Comparison of ENCODE assay signal across 28 cellular contexts in the genomic region with DNA sequence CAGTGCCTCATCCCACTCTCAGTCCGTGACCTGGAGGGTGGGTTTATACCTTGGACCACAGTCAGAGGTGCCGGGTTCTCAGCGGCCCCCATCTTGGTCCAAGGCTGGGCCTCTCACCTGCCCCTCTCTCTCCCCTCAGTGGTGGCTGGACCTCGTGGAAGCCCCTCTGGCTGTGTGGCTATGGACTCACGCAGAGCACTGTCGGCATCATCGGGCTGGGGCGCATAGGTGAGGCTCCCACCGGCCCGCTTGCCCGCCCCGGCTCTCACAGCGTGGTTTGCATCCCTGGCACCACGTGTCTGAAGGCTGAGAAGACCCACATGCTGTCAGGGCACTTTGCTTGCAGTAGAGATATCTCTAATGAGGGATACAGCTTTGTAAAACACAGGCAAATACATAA.
"Had no signal": no experiment of that assay in that cellular context is flagged by ENCODE, and none has a peak within 500 bp of the region (broad histone marks: within the 10 kb centered on the region; RNA-seq: fewer than 3 reads in every experiment).

No MANE protein-coding gene starts in this region.

- ATAC-seq: heart right ventricle; left cardiac atrium; left lung; mucosa of descending colon; natural killer cell treated with Interleukin-12 subunit alpha and Interleukin-12 subunit beta and Interleukin-15 and Interleukin-18, amount 100 ng/mL, for 72 hours; sciatic nerve; stimulated activated memory B cell treated with anti-CD40 and anti-IgM and Interleukin-4, amounts not matched to agents 10 μg/mL and 1 μg/mL and 100 μg/mL, for 72 hours; stimulated activated naive CD8-positive, alpha-beta T cell treated with anti-CD3 and anti-CD28 coated beads, Interleukin-15, Interleukin-2, amounts not matched to agents 100 U/mL and 50 U/mL, for 24 hours had no signal

- H3K4me3 ChIP-seq: coronary artery, esophagus squamous epithelium, heart right ventricle, left lung, mucosa of descending colon, ovary, testis, tibial artery had no signal

- H3K27ac Mint-ChIP-seq: mesothelial cell of epicardium; natural killer cell treated with Interleukin-12 subunit alpha and Interleukin-12 subunit beta and Interleukin-15 and Interleukin-18, amount 100 ng/mL, for 72 hours; stimulated activated memory B cell treated with anti-CD40 and anti-IgM and Interleukin-4, amounts not matched to agents 10 μg/mL and 1 μg/mL and 100 μg/mL, for 72 hours; type B pancreatic cell had no signal

- FAIRE-seq: islet of Langerhans had no signal

- H3K4me3 Mint-ChIP-seq: mesothelial cell of epicardium; naive B cell; natural killer cell treated with Interleukin-12 subunit alpha and Interleukin-12 subunit beta and Interleukin-15 and Interleukin-18, amount 100 ng/mL, for 72 hours; stimulated activated memory B cell treated with anti-CD40 and anti-IgM and Interleukin-4, amounts not matched to agents 10 μg/mL and 1 μg/mL and 100 μg/mL, for 72 hours; type B pancreatic cell had no signal

- H3K36me3 Mint-ChIP-seq: natural killer cell treated with Interleukin-12 subunit alpha and Interleukin-12 subunit beta and Interleukin-15 and Interleukin-18, amount 100 ng/mL, for 72 hours had no signal

- H3K36me3 ChIP-seq: ovary had no signal

- H3K27me3 ChIP-seq: esophagus squamous epithelium, heart right ventricle, left lung, ovary, testis, tibial artery had no signal

- DNase-seq: dermis blood vessel endothelial cell; effector memory CD4-positive, alpha-beta T cell; erythroblast; esophagus squamous epithelium; foreskin melanocyte; glutamatergic neuron; heart right ventricle; hippocampal formation; left cardiac atrium; left lung; mesenchymal stem cell; mucosa of descending colon; naive B cell; occipital lobe; ovary; stimulated activated CD4-positive, alpha-beta T cell treated with anti-CD3 and anti-CD28 coated beads, Interleukin-2, amount 100 ng/mL, for 24 hours; stimulated activated CD4-positive, alpha-beta T cell treated with anti-CD3 and anti-CD28 coated beads, Interleukin-4, amount 100 ng/mL, for 24 hours; stimulated activated naive CD8-positive, alpha-beta T cell treated with anti-CD3 and anti-CD28 coated beads, Interleukin-15, Interleukin-2, amounts not matched to agents 100 U/mL and 50 U/mL, for 24 hours; substantia nigra; testis; tibial artery had no signal

- H3K9me3 ChIP-seq: esophagus squamous epithelium, heart right ventricle, left lung, mucosa of descending colon, ovary, testis, tibial artery had no signal

- H3K9me3 Mint-ChIP-seq: mesothelial cell of epicardium; naive B cell; natural killer cell treated with Interleukin-12 subunit alpha and Interleukin-12 subunit beta and Interleukin-15 and Interleukin-18, amount 100 ng/mL, for 72 hours; stimulated activated memory B cell treated with anti-CD40 and anti-IgM and Interleukin-4, amounts not matched to agents 10 μg/mL and 1 μg/mL and 100 μg/mL, for 72 hours; type B pancreatic cell had no signal

- H3K27me3 Mint-ChIP-seq: naive B cell; natural killer cell treated with Interleukin-12 subunit alpha and Interleukin-12 subunit beta and Interleukin-15 and Interleukin-18, amount 100 ng/mL, for 72 hours; stimulated activated memory B cell treated with anti-CD40 and anti-IgM and Interleukin-4, amounts not matched to agents 10 μg/mL and 1 μg/mL and 100 μg/mL, for 72 hours; type B pancreatic cell had no signal

- H3K27ac ChIP-seq: coronary artery, esophagus squamous epithelium, heart right ventricle, left lung, ovary, testis, tibial artery had no signal
